ENCODE assay signal across 11 cellular contexts in genomic region chr4:100299019-100299418, GRCh38.
DNase-seq lines count a peak whose midpoint lies in the region; ATAC-seq and TF ChIP-seq lines count a peak whose summit lies in the region.
"Had no signal": no experiment of that assay in that cellular context is flagged by ENCODE, and none has a peak within 500 bp of the region (broad histone marks: within the 10 kb centered on the region; RNA-seq: fewer than 3 reads in every experiment).

No MANE protein-coding gene starts in this region.

- H3K9me3 Mint-ChIP-seq in activated T-cell treated with anti-CD3 and anti-CD28 coated beads, Interleukin-2, amount 50 U/mL, for 4 hours = no peaks in the 10 kb centered on the region

- WGBS in ovary, 3 donors = 3 to 9% (median 6%) methylated on average over 1 of the region's 1 CpG
- 41 to 46% methylated on average over 1 of the region's 1 CpG for WGBS in thyroid gland, 2 donors

- H3K4me3 Mint-ChIP-seq in activated T-cell treated with anti-CD3 and anti-CD28 coated beads, Interleukin-2, amount 50 U/mL, for 4 hours = no peak overlapping the region
- H3K4me3 Mint-ChIP-seq: naive B cell had no signal

- H3K9me3 ChIP-seq in ovary (no peaks in the 10 kb centered on the region), thyroid gland (no peaks in the 10 kb centered on the region)

- H3K4me1 ChIP-seq in ovary (ENCODE audit: insufficient read depth) (peaks cover 10% of the 10 kb centered on the region), thyroid gland (peaks cover 0 to 6% of the 10 kb centered on the region in 2 donors)

- no peaks in the 10 kb centered on the region for H3K36me3 Mint-ChIP-seq in activated T-cell treated with anti-CD3 and anti-CD28 coated beads, Interleukin-2, amount 50 U/mL, for 4 hours (ENCODE audit: insufficient read depth)
- H3K36me3 Mint-ChIP-seq: naive B cell had no signal

- TF ChIP-seq CTCF in AG10803 (conservative IDR thresholded peaks at IDR 0.05; ENCODE audit: low read length) (no peak), fibroblast of pulmonary artery (IDR thresholded peaks at IDR 0.05; ENCODE audit: low read length, missing control alignments) (no peak), ovary (IDR thresholded peaks at IDR 0.05) (no peak), thyroid gland (IDR thresholded peaks at IDR 0.05) (no peak)

- no peak for TF ChIP-seq EP300 in ovary (IDR thresholded peaks at IDR 0.05)

- DNase-seq in AG10803 (ENCODE audit: low read depth) = peak; percentile 99
- peak; percentile 68 for DNase-seq in RPMI7951 (ENCODE audit: low read depth)
- peak; percentile 96 for DNase-seq in fibroblast of pulmonary artery (ENCODE audit: low read depth)
- DNase-seq in ovary = peak in 4 of 5 donors; percentile 23 to 57 (median 35)
- no peak for DNase-seq in thyroid gland
- no peak for DNase-seq in activated T-cell treated with anti-CD3 and anti-CD28 coated beads, Interleukin-2, amount 50 U/mL, for 4 hours
- no peak for DNase-seq in NCI-H1105 (lab: John Stamatoyannopoulos, UW)
- no peak for DNase-seq in DMS 273 treated with DMSO at 0.1 percent for 48 hours (lab: John Stamatoyannopoulos, UW)
- DNase-seq: Calu3, naive B cell, SHP77 had no signal

- H3K36me3 ChIP-seq in ovary (no peaks in the 10 kb centered on the region), thyroid gland (no peaks in the 10 kb centered on the region)

- no peaks in the 10 kb centered on the region for H3K27me3 Mint-ChIP-seq in activated T-cell treated with anti-CD3 and anti-CD28 coated beads, Interleukin-2, amount 50 U/mL, for 4 hours (ENCODE audit: low read depth)

- no peak for ATAC-seq in activated T-cell treated with anti-CD3 and anti-CD28 coated beads, Interleukin-2, amount 50 U/mL, for 4 hours

- H3K4me3 ChIP-seq in AG10803 (ENCODE audit: low read length) = no peak overlapping the region
- H3K4me3 ChIP-seq in fibroblast of pulmonary artery (replicated peaks; ENCODE audit: low read depth, low read length) = no peak overlapping the region
- no peak overlapping the region for H3K4me3 ChIP-seq in ovary
- H3K4me3 ChIP-seq in thyroid gland (replicated peaks in 1 of 3) = no peak overlapping the region

- intact Hi-C loops in ovary (cut with DNase I) = no loop called here
- intact Hi-C loops in thyroid gland (cut with DNase I) = no loop called here

- TF ChIP-seq POLR2A in ovary (IDR thresholded peaks at IDR 0.05) = no peak
- TF ChIP-seq POLR2A in thyroid gland (IDR thresholded peaks at IDR 0.05) = no peak

- H3K27me3 ChIP-seq in ovary (no peaks in the 10 kb centered on the region), thyroid gland (no peaks in the 10 kb centered on the region)

- H3K27ac ChIP-seq in ovary (peak overlapping the region in 1 of 2 donors; percentile 73), thyroid gland (no peak overlapping the region)

- no peaks in the 10 kb centered on the region for H3K4me1 Mint-ChIP-seq in activated T-cell treated with anti-CD3 and anti-CD28 coated beads, Interleukin-2, amount 50 U/mL, for 4 hours (ENCODE audit: low read depth)
- H3K4me1 Mint-ChIP-seq: naive B cell had no signal

Comparison
In these comparisons a context has a peak if more than half of its experiments do, and no peak if none do; other contexts are left out.
1. DNase-seq: peak in AG10803 (single experiment), RPMI7951 (single experiment), fibroblast of pulmonary artery (single experiment) and ovary (4 of 5); none in thyroid gland (0 of 2), activated T-cell treated with anti-CD3 and anti-CD28 coated beads, Interleukin-2, amount 50 U/mL, for 4 hours (single experiment), NCI-H1105 (single experiment) and DMS 273 treated with DMSO at 0.1 percent for 48 hours (single experiment).